In genomic region chr1:9249534-9250335, GRCh38 we compare ENCODE assay signal across 8 cellular contexts. TPM values are rescaled to one million over a fixed set of nuclear protein-coding genes. Genes with fewer than 3 reads are reported as not detected.
DNase-seq lines count a peak whose midpoint lies in the region; ATAC-seq, FAIRE-seq and TF ChIP-seq lines count a peak whose summit lies in the region.

No MANE protein-coding gene starts in this region.

- no peak for TF ChIP-seq EP300 in A549 (IDR thresholded peaks at IDR 0.05)

- H3K27ac ChIP-seq in A549: no peak overlapping the region

- peaks cover 7% of the 10 kb centered on the region for H3K4me1 Mint-ChIP-seq in T-helper 17 cell
- H3K4me1 Mint-ChIP-seq in natural killer cell treated with Interleukin-12 subunit alpha and Interleukin-12 subunit beta and Interleukin-15 and Interleukin-18, amount 100 ng/mL, for 72 hours (ENCODE audit: low read depth in 2 of 2): peaks cover 3 to 6% of the 10 kb centered on the region in 2 donors

- peaks cover 5% of the 10 kb centered on the region for H3K36me3 Mint-ChIP-seq in T-helper 17 cell (ENCODE audit: low read depth)
- H3K36me3 Mint-ChIP-seq in natural killer cell treated with Interleukin-12 subunit alpha and Interleukin-12 subunit beta and Interleukin-15 and Interleukin-18, amount 100 ng/mL, for 72 hours: no peaks in the 10 kb centered on the region

- H3K9me3 ChIP-seq in A549 (no peaks in the 10 kb centered on the region), T-helper 17 cell (ENCODE audit: control insufficient read depth, low read length, poor library complexity, severe bottlenecking) (no peaks in the 10 kb centered on the region)

- POLR2A ChIA-PET in A549 (lab: Yijun Ruan, JAX): no interaction called here

- no peaks in the 10 kb centered on the region for H3K4me1 ChIP-seq in A549

- peak; percentile 37 to 45 for DNase-seq in A549 (ENCODE audit: low read depth in 1 of 2, low spot score in 1 of 2)
- peak; percentile 53 for DNase-seq in GM19238 (ENCODE audit: insufficient read length, low spot score)
- no peak for DNase-seq in T-helper 17 cell
- peak; percentile 56 for DNase-seq in epithelial cell of esophagus (ENCODE audit: low read depth)
- DNase-seq in natural killer cell treated with Interleukin-12 subunit alpha and Interleukin-12 subunit beta and Interleukin-15 and Interleukin-18, amount 100 ng/mL, for 72 hours (ENCODE audit: low spot score): no peak
- DNase-seq in DMS79 (lab: John Stamatoyannopoulos, UW): no peak
- no peak for DNase-seq in stimulated activated naive CD4-positive, alpha-beta T cell (lab: John Stamatoyannopoulos, UW)

- no peak for FAIRE-seq in A549 (lab: Jason Lieb, UNC)

- 74% methylated on average over 12 of the region's 15 CpGs for WGBS in A549 (ENCODE audit: missing lambda C conversion rate)

- CTCF ChIA-PET in A549 (lab: Yijun Ruan, JAX): interaction anchor here (0.8 to 1.8 kb wide), 6 partner anchors 9 to 246 kb away, joined by 3 to 7 read pairs (median 4); no protein-coding TSS in a partner anchor

- TF ChIP-seq CTCF in A549 (IDR thresholded peaks at IDR 0.05) (peak; percentile 31), epithelial cell of esophagus (IDR thresholded peaks at IDR 0.05; ENCODE audit: insufficient read depth, low read depth, low read length, missing control alignments) (peak; percentile 51)

- TF ChIP-seq RAD21 in A549 (conservative IDR thresholded peaks at IDR 0.05 in 1 of 2, IDR thresholded peaks at IDR 0.05 in 1 of 2): peak; percentile 39 to 55; a peak in 4 of 5 replicates

- no peak overlapping the region for H3K4me3 Mint-ChIP-seq in T-helper 17 cell
- no peak overlapping the region for H3K4me3 Mint-ChIP-seq in natural killer cell treated with Interleukin-12 subunit alpha and Interleukin-12 subunit beta and Interleukin-15 and Interleukin-18, amount 100 ng/mL, for 72 hours

- no peak for TF ChIP-seq POLR2A in A549 (IDR thresholded peaks at IDR 0.05; ENCODE audit: low read length)
- no peak for TF ChIP-seq POLR2A in GM18505 (IDR thresholded peaks at IDR 0.05; ENCODE audit: borderline replicate concordance, extremely low read depth, insufficient read depth, insufficient read length)

- ATAC-seq in A549 (peak; percentile 75 to 90), T-helper 17 cell (peak; percentile 41), GM18505 (IDR thresholded peaks at IDR 0.05; ENCODE audit: unreplicated experiment) (no peak)
- ATAC-seq in natural killer cell treated with Interleukin-12 subunit alpha and Interleukin-12 subunit beta and Interleukin-15 and Interleukin-18, amount 100 ng/mL, for 72 hours: peak; percentile 51 to 69

- no peaks in the 10 kb centered on the region for H3K9me3 Mint-ChIP-seq in natural killer cell treated with Interleukin-12 subunit alpha and Interleukin-12 subunit beta and Interleukin-15 and Interleukin-18, amount 100 ng/mL, for 72 hours

- H3K4me3 ChIP-seq in A549: no peak overlapping the region
- H3K4me3 ChIP-seq in epithelial cell of esophagus (ENCODE audit: low read length): no peak overlapping the region

- H3K27me3 Mint-ChIP-seq in T-helper 17 cell: no peaks in the 10 kb centered on the region
- H3K27me3 Mint-ChIP-seq in natural killer cell treated with Interleukin-12 subunit alpha and Interleukin-12 subunit beta and Interleukin-15 and Interleukin-18, amount 100 ng/mL, for 72 hours: no peaks in the 10 kb centered on the region

- no peak overlapping the region for H3K4me2 ChIP-seq in A549

- H3K27ac Mint-ChIP-seq in T-helper 17 cell: no peak overlapping the region
- H3K27ac Mint-ChIP-seq in natural killer cell treated with Interleukin-12 subunit alpha and Interleukin-12 subunit beta and Interleukin-15 and Interleukin-18, amount 100 ng/mL, for 72 hours: no peak overlapping the region

TF ChIP-seq in A549, 52 proteins besides CTCF, POLR2A, EP300 and RAD21:
- TF ChIP-seq USF2 (IDR thresholded peaks at IDR 0.05): no peak
- TF ChIP-seq SMC3 (IDR thresholded peaks at IDR 0.05): peak; percentile 25; the same call in 1 of the 3 replicates

RNA-seq across cellular contexts. Expression of gene H6PD, which starts 15.2 kb away (rescaled TPM):
- polyA plus RNA-seq in A549 (2011; rRNA removed): 7.9 and 9.8 TPM in 2 replicates
- polyA plus RNA-seq in A549 (2012; cell fraction: cytosol; rRNA removed): 3.7 and 6.0 TPM in 2 replicates
- 12.0 and 12.4 TPM in 2 replicates for polyA plus RNA-seq in A549 (2012; cell fraction: nucleus; rRNA removed)
- 4.6 to 6.4 TPM (median 6.0 TPM) in 3 replicates for polyA plus RNA-seq in A549 (2017; fragmentation: RNase III; extraction: RNeasy Plus Mini Kit Qiagen cat#74134 plus additional on column Dnase treatment)
- polyA minus RNA-seq in A549 (2011; rRNA and poly(A)+ RNA removed): 8.7 and 10.4 TPM in 2 replicates
- 10 to 100 TPM; 16.1 to 19.2 TPM for total RNA-seq in T-helper 17 cell
- total RNA-seq in natural killer cell treated with Interleukin-12 subunit alpha and Interleukin-12 subunit beta and Interleukin-15 and Interleukin-18, amount 100 ng/mL, for 72 hours: 10 to 100 TPM; 14.1 to 15.1 TPM

RNA-seq across cellular contexts. Expression of gene SPSB1, which starts 43.0 kb away (rescaled TPM):
- polyA plus RNA-seq in A549 (2011; rRNA removed) (19.4 and 23.7 TPM in 2 replicates), A549 (2017; fragmentation: RNase III; extraction: RNeasy Plus Mini Kit Qiagen cat#74134 plus additional on column Dnase treatment) (16.9 to 25.3 TPM (median 22.3 TPM) in 3 replicates)
- 20.5 and 26.4 TPM in 2 replicates for polyA plus RNA-seq in A549 (2012; cell fraction: cytosol; rRNA removed)
- 21.7 and 23.4 TPM in 2 replicates for polyA plus RNA-seq in A549 (2012; cell fraction: nucleus; rRNA removed)
- 39.6 and 39.8 TPM in 2 replicates for polyA minus RNA-seq in A549 (2011; rRNA and poly(A)+ RNA removed)
- 1 to 10 TPM; 7.7 to 9.2 TPM for total RNA-seq in T-helper 17 cell
- 1 to 10 TPM in 1 of 2 donors, under 1 TPM in 1; 0.78 to 1.4 TPM for total RNA-seq in natural killer cell treated with Interleukin-12 subunit alpha and Interleukin-12 subunit beta and Interleukin-15 and Interleukin-18, amount 100 ng/mL, for 72 hours

Comparison
In these comparisons a context has a peak if more than half of its experiments do, and no peak if none do; other contexts are left out.
1. DNase-seq: peak in A549 (2 of 2), GM19238 (single experiment) and epithelial cell of esophagus (single experiment); none in T-helper 17 cell (0 of 3), natural killer cell treated with Interleukin-12 subunit alpha and Interleukin-12 subunit beta and Interleukin-15 and Interleukin-18, amount 100 ng/mL, for 72 hours (single experiment), DMS79 (single experiment) and stimulated activated naive CD4-positive, alpha-beta T cell (0 of 6).